ENCODE assay signal across 1 cellular context in genomic region chr5:34656700-34657549, GRCh38.
A peak's percentile ranks its signal among the peaks of the same experiment; 100 is the strongest.
TF ChIP-seq lines count a peak whose summit lies in the region.

No MANE protein-coding gene starts in this region.

TF ChIP-seq in HepG2, 621 proteins besides CTCF, POLR2A, EP300 and RAD21 (continued from another document):
- TF ChIP-seq TFAP4 (IDR thresholded peaks at IDR 0.05; ENCODE audit: borderline replicate concordance, low read depth) (no peak), ZNF20 (CRISPR knock-in tag; IDR thresholded peaks at IDR 0.05) (0 out of 2 replicates have a peak, but pooled peaks have one; percentile 26), ZNF253 (CRISPR knock-in tag; IDR thresholded peaks at IDR 0.05; ENCODE audit: borderline replicate concordance) (0 out of 2 replicates have a peak, but pooled peaks have one; percentile 50), TAF1 (CRISPR knock-in tag; IDR thresholded peaks at IDR 0.05) (0 out of 2 replicates have a peak, but pooled peaks have one; percentile 23)
